32 cellular contexts compared by ENCODE assay signal in genomic region chr4:63901311-63901710, GRCh38.
"Had no signal": no experiment of that assay in that cellular context is flagged by ENCODE, and none has a peak within 500 bp of the region (broad histone marks: within the 10 kb centered on the region; RNA-seq: fewer than 3 reads in every experiment).

No MANE protein-coding gene starts in this region.

- H3K36me3 ChIP-seq: colonic mucosa, gastroesophageal sphincter, heart left ventricle, left lung, prostate gland, right atrium auricular region, suprapubic skin, transverse colon, upper lobe of right lung, uterus had no signal

- H3K9me3 ChIP-seq: colonic mucosa, gastroesophageal sphincter, heart left ventricle, left lung, prostate gland, right atrium auricular region, suprapubic skin, transverse colon, upper lobe of right lung, uterus had no signal

- H3K4me1 Mint-ChIP-seq: mesothelial cell of epicardium; naive B cell; nephron; stimulated activated naive CD8-positive, alpha-beta T cell treated with anti-CD3 and anti-CD28 coated beads, Interleukin-15, amount 100 ng/mL, for 72 hours had no signal

- H3K4me3 ChIP-seq: colonic mucosa, gastroesophageal sphincter, heart left ventricle, hepatocyte, left lung, mucosa of descending colon, prostate gland, right atrium auricular region, smooth muscle cell, suprapubic skin, transverse colon, upper lobe of right lung, uterus had no signal

- H3K27me3 Mint-ChIP-seq: dendritic cell treated with granulocyte-macrophage colony-stimulating factor and Interleukin-4, amounts not matched to agents 40 ng/mL and 50 ng/mL, for 4 days; naive B cell; stimulated activated naive CD8-positive, alpha-beta T cell treated with anti-CD3 and anti-CD28 coated beads, Interleukin-15, amount 100 ng/mL, for 72 hours had no signal

- H3K27ac Mint-ChIP-seq: dendritic cell treated with granulocyte-macrophage colony-stimulating factor and Interleukin-4, amounts not matched to agents 40 ng/mL and 50 ng/mL, for 4 days; endodermal cell; mesothelial cell of epicardium; nephron; stimulated activated naive CD8-positive, alpha-beta T cell treated with anti-CD3 and anti-CD28 coated beads, Interleukin-15, amount 100 ng/mL, for 72 hours had no signal

- H3K27ac ChIP-seq: colonic mucosa, epithelial cell of prostate, gastroesophageal sphincter, heart left ventricle, hepatocyte, left lung, prostate gland, right atrium auricular region, suprapubic skin, transverse colon, upper lobe of right lung, uterus had no signal

- H3K4me3 Mint-ChIP-seq: dendritic cell treated with granulocyte-macrophage colony-stimulating factor and Interleukin-4, amounts not matched to agents 40 ng/mL and 50 ng/mL, for 4 days; endodermal cell; mesothelial cell of epicardium; naive B cell; nephron; stimulated activated naive CD8-positive, alpha-beta T cell treated with anti-CD3 and anti-CD28 coated beads, Interleukin-15, amount 100 ng/mL, for 72 hours had no signal

- H3K27me3 ChIP-seq: colonic mucosa, gastroesophageal sphincter, heart left ventricle, hepatocyte, left lung, right atrium auricular region, suprapubic skin, transverse colon, upper lobe of right lung, uterus had no signal

- H3K4me1 ChIP-seq: colonic mucosa, gastroesophageal sphincter, heart left ventricle, left lung, prostate gland, right atrium auricular region, transverse colon, upper lobe of right lung, uterus had no signal

- DNase-seq: colonic mucosa; effector CD8-positive, alpha-beta T cell; endodermal cell; foreskin fibroblast; heart left ventricle; left cardiac atrium; left lung; mesenchymal stem cell; mucosa of descending colon; naive B cell; nucleus accumbens; stimulated activated CD4-positive, alpha-beta T cell treated with anti-CD3 and anti-CD28 coated beads, Interleukin-12 subunit alpha, Interleukin-12 subunit beta, amount 100 ng/mL, for 4 hours; stimulated activated CD4-positive, alpha-beta T cell treated with anti-CD3 and anti-CD28 coated beads, Interleukin-1b, Interleukin-23, amount 100 ng/mL, for 48 hours; stimulated activated CD4-positive, alpha-beta T cell treated with anti-CD3 and anti-CD28 coated beads, Interleukin-4, amount 100 ng/mL, for 1 hour; stimulated activated CD8-positive, alpha-beta memory T cell treated with anti-CD3 and anti-CD28 coated beads, Interleukin-4, amount 100 ng/mL, for 48 hours; stimulated activated naive CD4-positive, alpha-beta T cell; stimulated activated naive CD8-positive, alpha-beta T cell treated with anti-CD3 and anti-CD28 coated beads, Interleukin-15, amount 100 ng/mL, for 72 hours; transverse colon; upper lobe of right lung; uterus had no signal

- H3K36me3 Mint-ChIP-seq: mesothelial cell of epicardium, naive B cell had no signal

- ATAC-seq: esophagus mucosa; gastroesophageal sphincter; heart left ventricle; left cardiac atrium; left lung; mucosa of descending colon; sciatic nerve; stimulated activated naive CD8-positive, alpha-beta T cell treated with anti-CD3 and anti-CD28 coated beads, Interleukin-15, amount 100 ng/mL, for 72 hours; upper lobe of right lung had no signal

- H3K9me3 Mint-ChIP-seq: endodermal cell, mesothelial cell of epicardium, nephron had no signal
